In the genomic region with DNA sequence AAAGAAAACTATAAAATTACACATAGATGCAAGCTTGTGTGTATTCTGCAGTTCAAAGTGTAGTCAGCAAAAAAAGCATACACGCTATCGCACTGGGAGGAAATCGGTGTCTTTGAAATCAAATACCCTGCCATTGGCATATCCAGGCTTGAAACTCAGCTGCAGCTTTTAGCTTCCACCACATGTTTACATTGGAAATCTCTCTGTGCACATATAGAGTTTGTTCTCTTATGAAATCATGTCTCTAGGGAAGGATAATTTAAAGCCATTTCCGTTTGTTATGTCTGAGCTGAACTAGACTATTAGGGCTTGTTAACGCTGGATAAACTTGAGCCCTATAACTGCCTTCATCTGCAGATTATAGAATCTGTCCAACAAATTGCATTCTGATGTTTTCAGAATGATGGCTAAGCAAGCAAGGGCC, we compare ENCODE assay signal across 16 cellular contexts.
A peak's percentile ranks its signal among the peaks of the same experiment; 100 is the strongest.
DNase-seq lines count a peak whose midpoint lies in the region; ATAC-seq and TF ChIP-seq lines count a peak whose summit lies in the region.
"Had no signal": no experiment of that assay in that cellular context is flagged by ENCODE, and none has a peak within 500 bp of the region (broad histone marks: within the 10 kb centered on the region; RNA-seq: fewer than 3 reads in every experiment).

No MANE protein-coding gene starts in this region.

- H3K4me3 ChIP-seq in fibroblast of lung (replicated peaks in 1 of 4; ENCODE audit: control extremely low read depth in 1 of 4, insufficient read depth in 1 of 4, low read depth in 3 of 4, low read length in 4 of 4), result no peak overlapping the region
- H3K4me3 ChIP-seq in smooth muscle cell, result no peak overlapping the region

- H3K36me3 ChIP-seq in fibroblast of lung (ENCODE audit: control insufficient read depth, insufficient read depth, low read length) (no peaks in the 10 kb centered on the region), smooth muscle cell (ENCODE audit: low read depth) (no peaks in the 10 kb centered on the region)

- H3K4me2 ChIP-seq in fibroblast of lung (ENCODE audit: extremely low read depth, insufficient read depth, low read length) (peak overlapping the region; percentile 33), smooth muscle cell (peak overlapping the region; percentile 5)

- H3K36me3 Mint-ChIP-seq in activated CD8-positive, alpha-beta memory T cell treated with anti-CD3 and anti-CD28 coated beads, Interleukin-2, amount 10 ng/mL, durations not matched to agents 7 days and 5 days, result peaks cover 5% of the 10 kb centered on the region
- H3K36me3 Mint-ChIP-seq: CD8-positive, alpha-beta T cell had no signal

- ATAC-seq in HG03039 (IDR thresholded peaks at IDR 0.05; ENCODE audit: unreplicated experiment) (no peak), Right ventricle myocardium inferior (no peak)
- ATAC-seq in activated CD8-positive, alpha-beta memory T cell treated with anti-CD3 and anti-CD28 coated beads, Interleukin-2, amount 10 ng/mL, durations not matched to agents 7 days and 5 days, result no peak
- ATAC-seq: CD8-positive, alpha-beta T cell; HCT116; sciatic nerve had no signal

- CTCF ChIA-PET in activated CD8-positive, alpha-beta memory T cell treated with anti-CD3 and anti-CD28 coated beads, Interleukin-2, amount 10 ng/mL, durations not matched to agents 7 days and 5 days (lab: Charles Lee), result no interaction called here

- no peak overlapping the region for H3K27ac ChIP-seq in fibroblast of lung (ENCODE audit: insufficient read depth, low read length)
- peak overlapping the region; percentile 73 for H3K27ac ChIP-seq in smooth muscle cell (ENCODE audit: low read depth)

- 23% methylated on average over 5 of the region's 5 CpGs for WGBS in smooth muscle cell (ENCODE audit: low lambda C conversion rate)

- no peaks in the 10 kb centered on the region for H3K27me3 ChIP-seq in fibroblast of lung (ENCODE audit: control insufficient read depth, insufficient read depth, low read length)
- no peaks in the 10 kb centered on the region for H3K27me3 ChIP-seq in smooth muscle cell (ENCODE audit: low read depth)

- H3K79me2 ChIP-seq in fibroblast of lung (ENCODE audit: control insufficient read depth, insufficient read depth, low read length), result no peaks in the 10 kb centered on the region
- no peaks in the 10 kb centered on the region for H3K79me2 ChIP-seq in smooth muscle cell (ENCODE audit: low read depth)

- H3K4me1 Mint-ChIP-seq in activated CD8-positive, alpha-beta memory T cell treated with anti-CD3 and anti-CD28 coated beads, Interleukin-2, amount 10 ng/mL, durations not matched to agents 7 days and 5 days, result no peaks in the 10 kb centered on the region

- no peak overlapping the region for H3K4me3 Mint-ChIP-seq in activated CD8-positive, alpha-beta memory T cell treated with anti-CD3 and anti-CD28 coated beads, Interleukin-2, amount 10 ng/mL, durations not matched to agents 7 days and 5 days
- H3K4me3 Mint-ChIP-seq: CD8-positive, alpha-beta T cell; naive B cell had no signal

- H3K9ac ChIP-seq in fibroblast of lung (ENCODE audit: insufficient read depth, low read length) (no peak overlapping the region), smooth muscle cell (ENCODE audit: low read depth) (no peak overlapping the region)

- no peak overlapping the region for H2AFZ ChIP-seq in fibroblast of lung (ENCODE audit: low read length)
- H2AFZ ChIP-seq in smooth muscle cell (ENCODE audit: low read depth), result no peak overlapping the region

- intact Hi-C loops in Right ventricle myocardium inferior (cut with DNase I), result no loop called here

- no peak for TF ChIP-seq CTCF in fibroblast of lung (conservative IDR thresholded peaks at IDR 0.05 in 1 of 2, IDR thresholded peaks at IDR 0.05 in 1 of 2; ENCODE audit: low read depth in 1 of 2, low read length in 2 of 2)
- TF ChIP-seq CTCF in smooth muscle cell (IDR thresholded peaks at IDR 0.05; ENCODE audit: borderline replicate concordance, insufficient read depth, poor library complexity, severe bottlenecking), result no peak

- H3K4me1 ChIP-seq in fibroblast of lung (ENCODE audit: control insufficient read depth, extremely low read depth, insufficient read depth, low read length), result no peaks in the 10 kb centered on the region
- no peaks in the 10 kb centered on the region for H3K4me1 ChIP-seq in smooth muscle cell (ENCODE audit: low read depth)

- peak; percentile 80 for DNase-seq in NCI-H1092 (lab: John Stamatoyannopoulos, UW)
- DNase-seq in NCI-H748 treated with DMSO at 0.1 percent for 48 hours (lab: John Stamatoyannopoulos, UW), result peak; percentile 62
- peak in 1 of 2 donors; percentile 96 for DNase-seq in fibroblast of lung (ENCODE audit: low read depth in 2 of 2)
- DNase-seq in smooth muscle cell (lab: John Stamatoyannopoulos, UW; ENCODE audit: unreplicated experiment), result no peak
- DNase-seq in activated CD8-positive, alpha-beta memory T cell treated with anti-CD3 and anti-CD28 coated beads, Interleukin-2, amount 10 ng/mL, durations not matched to agents 7 days and 5 days, result no peak
- no peak for DNase-seq in Right ventricle myocardium inferior (ENCODE audit: missing footprints)
- DNase-seq: activated CD4-positive, CD25-positive, alpha-beta regulatory T cell treated with anti-CD3 and anti-CD28 coated beads, Interleukin-2, amount 50 U/mL, for 72 hours; activated T-cell treated with anti-CD3 and anti-CD28 coated beads, Interleukin-2, amount 50 U/mL, for 48 hours; amniotic stem cell; CD8-positive, alpha-beta T cell; MV-4-11; naive B cell; substantia nigra had no signal

- H3K9me3 ChIP-seq in fibroblast of lung (ENCODE audit: control insufficient read depth, insufficient read depth, low read depth, low read length), result no peaks in the 10 kb centered on the region
- no peaks in the 10 kb centered on the region for H3K9me3 ChIP-seq in smooth muscle cell (replicated peaks; ENCODE audit: low read depth)

- no peaks in the 10 kb centered on the region for H3K27me3 Mint-ChIP-seq in activated CD8-positive, alpha-beta memory T cell treated with anti-CD3 and anti-CD28 coated beads, Interleukin-2, amount 10 ng/mL, durations not matched to agents 7 days and 5 days
- H3K27me3 Mint-ChIP-seq: naive B cell had no signal

- H3K27ac Mint-ChIP-seq in activated CD8-positive, alpha-beta memory T cell treated with anti-CD3 and anti-CD28 coated beads, Interleukin-2, amount 10 ng/mL, durations not matched to agents 7 days and 5 days, result no peak overlapping the region
- H3K27ac Mint-ChIP-seq: CD8-positive, alpha-beta T cell had no signal

- H3K9me3 Mint-ChIP-seq in activated CD8-positive, alpha-beta memory T cell treated with anti-CD3 and anti-CD28 coated beads, Interleukin-2, amount 10 ng/mL, durations not matched to agents 7 days and 5 days (ENCODE audit: low read depth), result peaks cover 5% of the 10 kb centered on the region

- no peaks in the 10 kb centered on the region for H4K20me1 ChIP-seq in fibroblast of lung (ENCODE audit: control insufficient read depth, extremely low read depth, insufficient read depth, low read length)
- H4K20me1 ChIP-seq in smooth muscle cell (ENCODE audit: low read depth), result no peaks in the 10 kb centered on the region

- H3F3A ChIP-seq in smooth muscle cell (ENCODE audit: low read depth), result peaks cover 21% of the 10 kb centered on the region

Comparison
In these comparisons a context has a peak if more than half of its experiments do, and no peak if none do; other contexts are left out.
1. DNase-seq: peak in NCI-H1092 (single experiment) and NCI-H748 treated with DMSO at 0.1 percent for 48 hours (single experiment); none in smooth muscle cell (single experiment), activated CD8-positive, alpha-beta memory T cell treated with anti-CD3 and anti-CD28 coated beads, Interleukin-2, amount 10 ng/mL, durations not matched to agents 7 days and 5 days (single experiment) and Right ventricle myocardium inferior (single experiment).